In the genomic region with DNA sequence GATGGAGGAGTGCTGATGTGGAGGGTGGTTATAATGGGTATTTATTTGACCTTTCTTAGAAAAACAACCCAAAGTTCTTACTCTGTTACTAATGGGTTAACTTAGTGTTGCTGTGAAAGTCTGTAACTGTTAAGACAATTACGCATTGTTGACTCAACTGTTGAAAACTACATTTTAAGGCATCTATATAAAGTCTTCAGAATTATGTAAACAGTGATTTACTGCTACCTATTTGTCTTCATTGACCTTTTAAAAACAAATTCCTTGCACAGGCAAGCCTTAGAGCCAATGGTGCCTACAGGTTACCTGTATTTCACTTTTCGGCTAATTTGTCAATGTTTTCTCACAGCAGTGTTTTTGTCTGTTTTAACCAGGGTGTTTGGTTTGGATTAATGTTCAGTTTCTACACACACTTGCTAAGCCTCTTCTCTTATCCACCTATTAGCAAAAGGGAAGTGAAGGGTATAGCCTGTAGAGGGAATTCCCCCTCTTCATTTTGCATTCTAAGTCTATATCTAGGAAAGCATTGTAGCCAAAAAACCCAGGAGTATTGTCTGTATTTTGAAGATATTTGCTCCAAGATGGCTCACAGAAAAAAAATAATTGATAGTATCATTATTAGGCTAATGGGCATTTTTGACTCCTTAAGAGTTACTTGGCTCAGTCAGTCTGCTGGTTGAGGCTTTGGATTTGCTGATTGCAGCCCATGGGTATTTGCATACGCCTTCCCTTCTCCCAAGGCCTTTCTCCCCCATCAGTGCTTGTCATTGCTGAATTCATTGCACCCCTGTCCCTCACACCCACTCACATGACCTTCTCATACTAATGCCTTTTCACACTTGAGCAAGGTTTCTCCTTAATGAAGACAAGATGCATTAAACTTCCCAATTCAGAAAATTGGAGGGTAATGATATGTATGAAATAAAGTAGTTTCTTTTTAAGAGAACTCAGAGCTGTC, we compare ENCODE assay signal across 12 cellular contexts. TPM values are rescaled to one million over a fixed set of nuclear protein-coding genes. Genes with fewer than 3 reads are reported as not detected.
DNase-seq lines count a peak whose midpoint lies in the region; ATAC-seq, FAIRE-seq and TF ChIP-seq lines count a peak whose summit lies in the region.
"Had no signal": no experiment of that assay in that cellular context is flagged by ENCODE, and none has a peak within 500 bp of the region (broad histone marks: within the 10 kb centered on the region; RNA-seq: fewer than 3 reads in every experiment).

No MANE protein-coding gene starts in this region.

- peak overlapping the region; percentile 69 to 92 (median 83) for H3K4me2 ChIP-seq in BLaER1 treated with 17β-estradiol and CSF1 and Interleukin-3, amounts not matched to agents 10 nM and 100 nM
- 0 out of 2 replicates have a peak overlapping the region, but pooled peaks have one; percentile 2 for H3K4me2 ChIP-seq in MM.1S (ENCODE audit: low read depth, low read length)
- H3K4me2 ChIP-seq in HepG2 (ENCODE audit: low read depth, low read length): no peak overlapping the region
- H3K4me2 ChIP-seq in trophoblast cell (ENCODE audit: low read length): no peak overlapping the region

- peak overlapping the region in 1 of 11 experiments; percentile 14; a peak in 1 of 22 replicates for H3K9ac ChIP-seq in BLaER1 treated with 17β-estradiol and CSF1 and Interleukin-3, amounts not matched to agents 10 nM and 100 nM
- no peak overlapping the region for H3K9ac ChIP-seq in MM.1S (ENCODE audit: low read length)
- H3K9ac ChIP-seq in HepG2 (ENCODE audit: insufficient read depth, low read depth, low read length): no peak overlapping the region
- H3K9ac ChIP-seq in trophoblast cell (ENCODE audit: low read length): no peak overlapping the region

- no peaks in the 10 kb centered on the region for H3K79me1 ChIP-seq in trophoblast cell (ENCODE audit: low read length)

- ATAC-seq in GM19043 (IDR thresholded peaks at IDR 0.05; ENCODE audit: low read depth, unreplicated experiment) (peak; percentile 39), HG02852 (IDR thresholded peaks at IDR 0.05; ENCODE audit: unreplicated experiment) (peak; percentile 55), HepG2 (no peak)

- H3K27me3 ChIP-seq in BLaER1 treated with 17β-estradiol and CSF1 and Interleukin-3, amounts not matched to agents 10 nM and 100 nM: no peaks in the 10 kb centered on the region
- H3K27me3 ChIP-seq in MM.1S (replicated peaks; ENCODE audit: insufficient read depth, low read length): no peaks in the 10 kb centered on the region
- no peaks in the 10 kb centered on the region for H3K27me3 ChIP-seq in HepG2 (ENCODE audit: control insufficient read depth in 1 of 2, insufficient read depth in 2 of 2, low read length in 2 of 2)
- H3K27me3 ChIP-seq in trophoblast cell (ENCODE audit: insufficient read depth, low read length): no peaks in the 10 kb centered on the region
- no peaks in the 10 kb centered on the region for H3K27me3 ChIP-seq in BE2C

- no peak for TF ChIP-seq CTCF in MM.1S (IDR thresholded peaks at IDR 0.05; ENCODE audit: low read length)
- TF ChIP-seq CTCF in HepG2 (CRISPR knock-in tag; IDR thresholded peaks at IDR 0.05): no peak
- no peak for TF ChIP-seq CTCF in GM10266 (IDR thresholded peaks at IDR 0.05; ENCODE audit: control insufficient read depth, insufficient read depth, low read depth, missing control alignments)
- no peak for TF ChIP-seq CTCF in BE2C (IDR thresholded peaks at IDR 0.05; ENCODE audit: low read depth, low read length)

- no peak overlapping the region for H4K8ac ChIP-seq in trophoblast cell (ENCODE audit: low read depth, low read length)

- peaks cover 86 to 100% (median 98%) of the 10 kb centered on the region in 10 experiments for H3K4me1 ChIP-seq in BLaER1 treated with 17β-estradiol and CSF1 and Interleukin-3, amounts not matched to agents 10 nM and 100 nM
- H3K4me1 ChIP-seq in MM.1S (ENCODE audit: low read length): peaks cover 38% of the 10 kb centered on the region
- H3K4me1 ChIP-seq in HepG2 (ENCODE audit: insufficient read depth, low read length): peaks cover 38% of the 10 kb centered on the region
- H3K4me1 ChIP-seq in trophoblast cell (ENCODE audit: control insufficient read depth in 1 of 2, insufficient read depth in 2 of 2, low read length in 2 of 2): peaks cover 0 to 2% of the 10 kb centered on the region in 2 experiments
- H3K4me1 ChIP-seq in BE2C: peaks cover 11% of the 10 kb centered on the region

- CTCF ChIA-PET in HepG2 (lab: Yijun Ruan, JAX; ENCODE audit: low intra/inter-chr PET ratio, low total read pairs): no interaction called here

- H3K4ac ChIP-seq in trophoblast cell (ENCODE audit: low read depth, low read length): no peak overlapping the region

- H4K12ac ChIP-seq in trophoblast cell (ENCODE audit: low read depth, low read length): no peak overlapping the region

- H2BK120ac ChIP-seq in trophoblast cell (ENCODE audit: insufficient read depth, low read length, poor library complexity): no peak overlapping the region

- intact Hi-C loops in HepG2 (cut with micrococcal nuclease; ENCODE audit: unreplicated experiment): no loop called here

- no peak overlapping the region for H3K18ac ChIP-seq in trophoblast cell (ENCODE audit: low read length)

- TF ChIP-seq EP300 in HepG2 (IDR thresholded peaks at IDR 0.05; ENCODE audit: low read depth in 2 of 2, low read length in 2 of 2) (no peak), HepG2 (CRISPR knock-in tag; IDR thresholded peaks at IDR 0.05; ENCODE audit: borderline replicate concordance) (no peak)

- no peak overlapping the region for H3K14ac ChIP-seq in trophoblast cell (ENCODE audit: low read length)

- no peak overlapping the region for H2AFZ ChIP-seq in MM.1S (ENCODE audit: low read length)
- no peak overlapping the region for H2AFZ ChIP-seq in HepG2 (ENCODE audit: low read length)
- H2AFZ ChIP-seq in trophoblast cell (ENCODE audit: insufficient read depth, low read length, poor library complexity): no peak overlapping the region

- no peak overlapping the region for H4K91ac ChIP-seq in trophoblast cell (ENCODE audit: low read depth, low read length)

- in situ Hi-C loops in HepG2 (cut with HindIII; ENCODE audit: extremely low pct_ligation_motif_present, low pct_unique_long_range_greater_than_20kb): no loop called here

- no peak overlapping the region for H3K4me3 ChIP-seq in BLaER1 treated with 17β-estradiol and CSF1 and Interleukin-3, amounts not matched to agents 10 nM and 100 nM
- no peak overlapping the region for H3K4me3 ChIP-seq in MM.1S (ENCODE audit: low read length)
- H3K4me3 ChIP-seq in HepG2 (replicated peaks in 1 of 3; ENCODE audit: insufficient read depth in 1 of 3, low read depth in 2 of 3, low read length in 3 of 3): no peak overlapping the region
- H3K4me3 ChIP-seq in trophoblast cell (ENCODE audit: low read depth, low read length): no peak overlapping the region
- H3K4me3 ChIP-seq in BE2C (ENCODE audit: low read depth, low read length): no peak overlapping the region

- DNase-seq in MM.1S (no peak), HepG2 (ENCODE audit: low spot score) (no peak), trophoblast cell (no peak), GM10266 (ENCODE audit: extremely low spot score) (no peak), BE2C (no peak)
- DNase-seq: head of caudate nucleus; SIG-M5; stimulated activated CD4-positive, alpha-beta T cell treated with anti-CD3 and anti-CD28 coated beads, Interleukin-4, amount 100 ng/mL, for 4 hours had no signal

- H3K9me3 ChIP-seq in BLaER1 treated with 17β-estradiol and CSF1 and Interleukin-3, amounts not matched to agents 10 nM and 100 nM (replicated peaks in 1 of 11): no peaks in the 10 kb centered on the region
- H3K9me3 ChIP-seq in MM.1S (replicated peaks; ENCODE audit: insufficient read depth, low read length): no peaks in the 10 kb centered on the region
- no peaks in the 10 kb centered on the region for H3K9me3 ChIP-seq in HepG2 (ENCODE audit: low read length)
- H3K9me3 ChIP-seq in trophoblast cell (ENCODE audit: insufficient read depth, low read depth, low read length): no peaks in the 10 kb centered on the region
- no peaks in the 10 kb centered on the region for H3K9me3 ChIP-seq in BE2C

- no peak overlapping the region for H2BK12ac ChIP-seq in trophoblast cell (ENCODE audit: low read length)

- no TSS peak for BruUV-seq in HepG2 (replicated peaks; lab: Mats Ljungman, UMichigan)

- peaks cover 4 to 44% (median 15%) of the 10 kb centered on the region in 11 experiments; a peak in 11 of 22 replicates for H3K36me3 ChIP-seq in BLaER1 treated with 17β-estradiol and CSF1 and Interleukin-3, amounts not matched to agents 10 nM and 100 nM
- H3K36me3 ChIP-seq in MM.1S (replicated peaks; ENCODE audit: insufficient read depth, low read length) (no peaks in the 10 kb centered on the region), HepG2 (replicated peaks in 1 of 2; ENCODE audit: control insufficient read depth in 1 of 2, insufficient read depth in 2 of 2, low read length in 2 of 2) (0 out of 5 replicates have a peak, but pooled peaks cover 0 to 3% of the 10 kb centered on the region in 2 experiments), trophoblast cell (ENCODE audit: control insufficient read depth in 1 of 2, insufficient read depth in 2 of 2, low read length in 2 of 2) (no peaks in the 10 kb centered on the region), BE2C (no peaks in the 10 kb centered on the region)

- peaks cover 0 to 90% (median 0%) of the 10 kb centered on the region in 11 experiments; a peak in 5 of 22 replicates for H4K20me1 ChIP-seq in BLaER1 treated with 17β-estradiol and CSF1 and Interleukin-3, amounts not matched to agents 10 nM and 100 nM
- H4K20me1 ChIP-seq in MM.1S (ENCODE audit: insufficient read depth, low read length): no peaks in the 10 kb centered on the region
- no peaks in the 10 kb centered on the region for H4K20me1 ChIP-seq in HepG2 (ENCODE audit: insufficient read depth, low read length)

- POLR2A ChIA-PET in HepG2 (lab: Yijun Ruan, JAX): no interaction called here

- H3K79me2 ChIP-seq in MM.1S (ENCODE audit: low read length): peaks cover 86% of the 10 kb centered on the region
- H3K79me2 ChIP-seq in HepG2 (ENCODE audit: insufficient read depth, low read length): peaks cover 53% of the 10 kb centered on the region
- no peaks in the 10 kb centered on the region for H3K79me2 ChIP-seq in trophoblast cell (ENCODE audit: control insufficient read depth, insufficient read depth, low read length, poor library complexity)

- peak overlapping the region in 7 of 11 experiments; percentile 58 to 93 (median 92); a peak in 11 of 22 replicates for H3K27ac ChIP-seq in BLaER1 treated with 17β-estradiol and CSF1 and Interleukin-3, amounts not matched to agents 10 nM and 100 nM
- H3K27ac ChIP-seq in MM.1S (ENCODE audit: low read length): no peak overlapping the region
- no peak overlapping the region for H3K27ac ChIP-seq in HepG2 (ENCODE audit: extremely low read length, insufficient read depth, low read length)
- H3K27ac ChIP-seq in trophoblast cell (ENCODE audit: low read depth, low read length): no peak overlapping the region
- H3K27ac ChIP-seq: C4-2B had no signal

- no peak overlapping the region for H2AK5ac ChIP-seq in trophoblast cell (ENCODE audit: low read length)

- no peak for TF ChIP-seq RAD21 in HepG2 (CRISPR knock-in tag; IDR thresholded peaks at IDR 0.05)

- FAIRE-seq in HepG2 (lab: Jason Lieb, UNC): no peak

- no peak overlapping the region for H2BK5ac ChIP-seq in trophoblast cell (ENCODE audit: low read depth, low read length, poor library complexity)

- H3F3A ChIP-seq in MM.1S (ENCODE audit: insufficient read depth, low read length): peaks cover 24% of the 10 kb centered on the region

- WGBS in HepG2 (ENCODE audit: low lambda C conversion rate): 94% methylated on average over 3 of the region's 3 CpGs
- no CpG with 5 or more reads among the region's 3 CpGs for WGBS in trophoblast cell (ENCODE audit: extremely low coverage, insufficient coverage, insufficient read length)

- no peak for TF ChIP-seq POLR2A in HepG2 (IDR thresholded peaks at IDR 0.05; ENCODE audit: insufficient read depth in 1 of 2, low read depth in 2 of 2, low read length in 2 of 2)

- no peaks in the 10 kb centered on the region for H3K9me2 ChIP-seq in MM.1S (replicated peaks; ENCODE audit: insufficient read depth, low read length)

- no peak overlapping the region for H3K23ac ChIP-seq in trophoblast cell (ENCODE audit: low read length)

RNA-seq across cellular contexts. Expression of gene AFF1, which starts 30.5 kb away (rescaled TPM):
- 15.9 and 19.6 TPM in 2 replicates for total RNA-seq in HepG2 (2016; rRNA removed; fragmentation: Illumina TruSeq; extraction: Trizol)
- total RNA-seq in HepG2 (2016; cell fraction: cytosol; rRNA removed; fragmentation: Illumina TruSeq; extraction: Trizol; ENCODE audit: low read depth): 65.4 and 76.1 TPM in 2 replicates
- total RNA-seq in HepG2 (2016; cell fraction: insoluble cytoplasmic fraction; rRNA removed; fragmentation: Illumina TruSeq; extraction: Trizol): 14.5 and 14.6 TPM in 2 replicates
- 51.6 and 53.5 TPM in 2 replicates for total RNA-seq in HepG2 (2016; cell fraction: membrane; rRNA removed; fragmentation: Illumina TruSeq; extraction: Trizol)
- 25.2 and 33.9 TPM in 2 replicates for total RNA-seq in HepG2 (2016; cell fraction: nucleus; rRNA removed; fragmentation: Illumina TruSeq; extraction: Trizol)
- 13.8 and 15.5 TPM in 2 replicates for polyA plus RNA-seq in HepG2 (2011; rRNA removed)
- 7.7 and 8.8 TPM in 2 replicates for polyA plus RNA-seq in HepG2 (2011; cell fraction: cytosol; rRNA removed)
- polyA plus RNA-seq in HepG2 (2011; cell fraction: nucleus; rRNA removed): 33.4 and 42.0 TPM in 2 replicates
- polyA plus RNA-seq in HepG2 (2012): 13.2 and 14.7 TPM in 2 replicates
- 1.8 TPM in 2 replicates for polyA plus RNA-seq in HepG2 (2016; cell fraction: cytosol; fragmentation: Illumina TruSeq; extraction: Trizol; ENCODE audit: low read depth)
- polyA plus RNA-seq in HepG2 (2016; cell fraction: insoluble cytoplasmic fraction; fragmentation: Illumina TruSeq; extraction: Trizol; ENCODE audit: low read depth): 10.9 and 12.7 TPM in 2 replicates
- polyA plus RNA-seq in HepG2 (2016; cell fraction: membrane; fragmentation: Illumina TruSeq; extraction: Trizol; ENCODE audit: low read depth): 1.7 and 2.9 TPM in 2 replicates
- polyA plus RNA-seq in HepG2 (2016; cell fraction: nucleus; fragmentation: Illumina TruSeq; extraction: Trizol; ENCODE audit: insufficient read depth, low read depth): 16.5 and 19.7 TPM in 2 replicates
- polyA minus RNA-seq in HepG2 (2011; rRNA and poly(A)+ RNA removed; ENCODE audit: low replicate concordance): 65.4 and 78.4 TPM in 2 replicates
- polyA minus RNA-seq in HepG2 (2011; cell fraction: cytosol; rRNA and poly(A)+ RNA removed): 32.3 and 37.4 TPM in 2 replicates
- 92.7 and 94.2 TPM in 2 replicates for polyA minus RNA-seq in HepG2 (2011; cell fraction: nucleus; rRNA and poly(A)+ RNA removed)
- 55.5 and 56.1 TPM in 2 replicates for polyA plus RNA-seq in trophoblast cell (2013)
- 11.4 TPM for polyA plus RNA-seq in BE2C (2012; ENCODE audit: insufficient read depth, insufficient read length, low read depth)

Comparison
In these comparisons a context has a peak if more than half of its experiments do, and no peak if none do; other contexts are left out.
1. H3K27ac ChIP-seq: peak in BLaER1 treated with 17β-estradiol and CSF1 and Interleukin-3, amounts not matched to agents 10 nM and 100 nM (7 of 11); none in MM.1S (single experiment), HepG2 (single experiment) and trophoblast cell (single experiment).
2. H3K4me2 ChIP-seq: peak in BLaER1 treated with 17β-estradiol and CSF1 and Interleukin-3, amounts not matched to agents 10 nM and 100 nM (11 of 11) and MM.1S (single experiment); none in HepG2 (single experiment) and trophoblast cell (single experiment).